ENCODE assay signal across 8 cellular contexts in genomic region chr12:28253175-28253641, GRCh38.
DNase-seq lines count a peak whose midpoint lies in the region; ATAC-seq lines count a peak whose summit lies in the region.

No MANE protein-coding gene starts in this region.

- intact Hi-C loops in posterior cingulate gyrus (cut with DNase I): no loop called here

- DNase-seq in GM19238 (ENCODE audit: insufficient read length, low spot score) (peak; percentile 7), activated T-cell treated with anti-CD3 and anti-CD28 coated beads for 4 hours (peak; percentile 2), posterior cingulate gyrus (no peak), anterior cingulate cortex (lab: John Stamatoyannopoulos, UW) (no peak), NCI-H2029 treated with DMSO at 0.1 percent for 48 hours (lab: John Stamatoyannopoulos, UW) (no peak), HuH-7.5 (ENCODE audit: low spot score) (no peak)
- DNase-seq in stimulated activated CD4-positive, alpha-beta T cell treated with anti-CD3 and anti-CD28 coated beads, Interleukin-1b, Interleukin-23, amount 100 ng/mL, for 48 hours: peak; percentile 51

- ATAC-seq in HG03103 (IDR thresholded peaks at IDR 0.05; ENCODE audit: low read depth, unreplicated experiment): peak; percentile 88

Comparison
In these comparisons a context has a peak if more than half of its experiments do, and no peak if none do; other contexts are left out.
1. DNase-seq: peak in GM19238 (single experiment), activated T-cell treated with anti-CD3 and anti-CD28 coated beads for 4 hours (single experiment) and stimulated activated CD4-positive, alpha-beta T cell treated with anti-CD3 and anti-CD28 coated beads, Interleukin-1b, Interleukin-23, amount 100 ng/mL, for 48 hours (single experiment); none in posterior cingulate gyrus (0 of 10), anterior cingulate cortex (0 of 58), NCI-H2029 treated with DMSO at 0.1 percent for 48 hours (single experiment) and HuH-7.5 (single experiment).